12 cellular contexts compared by ENCODE assay signal in genomic region chr18:27860701-27861107, GRCh38.
A peak's percentile ranks its signal among the peaks of the same experiment; 100 is the strongest.
DNase-seq lines count a peak whose midpoint lies in the region; ATAC-seq lines count a peak whose summit lies in the region.
"Had no signal": no experiment of that assay in that cellular context is flagged by ENCODE, and none has a peak within 500 bp of the region (broad histone marks: within the 10 kb centered on the region; RNA-seq: fewer than 3 reads in every experiment).

No MANE protein-coding gene starts in this region.

- DNase-seq in NCI-H748 (lab: John Stamatoyannopoulos, UW; ENCODE audit: unreplicated experiment) (peak; percentile 29), NCI-H748 treated with DMSO at 0.1 percent for 48 hours (lab: John Stamatoyannopoulos, UW) (no peak), NCI-H510A (lab: John Stamatoyannopoulos, UW) (peak; percentile 70), epithelial cell of prostate (ENCODE audit: low read depth, low spot score) (no peak), stromal cell of bone marrow (ENCODE audit: low read depth) (peak; percentile 35), left colon (no peak)
- DNase-seq in stimulated activated naive CD4-positive, alpha-beta T cell treated with Interleukin-2 at 50 U/mL for 16 hours (lab: John Stamatoyannopoulos, UW): no peak
- DNase-seq: activated T-cell treated with anti-CD3 and anti-CD28 coated beads, Interleukin-2, amount 50 U/mL, for 1 hour; effector CD8-positive, alpha-beta T cell; MG63; T-helper 1 cell had no signal

- ATAC-seq in HG03175 (IDR thresholded peaks at IDR 0.05; ENCODE audit: unreplicated experiment): no peak
- ATAC-seq in left colon: no peak

- intact Hi-C loops in left colon (cut with DNase I, micrococcal nuclease): no loop called here

- H3K27ac ChIP-seq in epithelial cell of prostate: peak overlapping the region; percentile 43

Comparison
In these comparisons a context has a peak if more than half of its experiments do, and no peak if none do; other contexts are left out.
1. DNase-seq: peak in NCI-H748 (single experiment), NCI-H510A (single experiment) and stromal cell of bone marrow (single experiment); none in NCI-H748 treated with DMSO at 0.1 percent for 48 hours (single experiment), epithelial cell of prostate (single experiment), stimulated activated naive CD4-positive, alpha-beta T cell treated with Interleukin-2 at 50 U/mL for 16 hours (single experiment) and left colon (0 of 2).